Comparison of ENCODE assay signal across 13 cellular contexts in the genomic region with DNA sequence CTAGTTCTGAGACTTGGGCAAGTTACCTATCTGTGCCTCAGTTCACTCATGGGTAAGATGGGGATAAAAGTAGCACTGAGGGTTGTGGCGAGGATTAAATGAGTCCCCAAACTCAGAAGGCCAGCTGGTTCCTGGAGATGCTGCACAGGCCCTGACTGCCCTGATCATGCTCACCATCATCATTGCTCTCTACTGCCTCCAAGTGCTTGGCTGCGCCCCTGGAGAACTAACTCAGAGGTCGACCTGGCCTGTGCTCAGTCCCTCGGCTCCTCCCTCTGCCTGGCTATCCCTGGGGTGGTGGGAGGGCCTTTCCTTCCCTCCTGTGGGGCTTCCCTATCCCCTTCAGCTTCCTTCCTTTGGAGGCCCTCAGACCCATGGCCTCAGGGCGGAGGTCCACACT. TPM values are rescaled to one million over a fixed set of nuclear protein-coding genes. Genes with fewer than 3 reads are reported as not detected.
DNase-seq lines count a peak whose midpoint lies in the region; ATAC-seq and TF ChIP-seq lines count a peak whose summit lies in the region.
"Had no signal": no experiment of that assay in that cellular context is flagged by ENCODE, and none has a peak within 500 bp of the region (broad histone marks: within the 10 kb centered on the region; RNA-seq: fewer than 3 reads in every experiment).

No MANE protein-coding gene starts in this region.

- H4K20me1 ChIP-seq in GM23338 (replicated peaks; ENCODE audit: insufficient read depth), result no peaks in the 10 kb centered on the region

- no peak for TF ChIP-seq POLR2A in esophagus muscularis mucosa (IDR thresholded peaks at IDR 0.05; ENCODE audit: low read depth)

- no peak for TF ChIP-seq EP300 in esophagus muscularis mucosa (IDR thresholded peaks at IDR 0.05)

- H3K27ac ChIP-seq in CD8-positive, alpha-beta memory T cell (ENCODE audit: low read depth, low read length), result no peak overlapping the region
- no peak overlapping the region for H3K27ac ChIP-seq in GM23338 (ENCODE audit: low read depth)
- peak overlapping the region in 1 of 2 donors; percentile 74 for H3K27ac ChIP-seq in left lung
- H3K27ac ChIP-seq in esophagus muscularis mucosa (replicated peaks in 1 of 4), result no peak overlapping the region
- H3K27ac ChIP-seq: gastroesophageal sphincter had no signal

- H3K27me3 Mint-ChIP-seq in CD8-positive, alpha-beta memory T cell, result peaks cover 0 to 2% of the 10 kb centered on the region in 2 donors
- peaks cover 6% of the 10 kb centered on the region for H3K27me3 Mint-ChIP-seq in GM23338 (ENCODE audit: insufficient read depth, low read depth, poor library complexity)
- H3K27me3 Mint-ChIP-seq: central memory CD8-positive, alpha-beta T cell had no signal

- POLR2A ChIA-PET in CD8-positive, alpha-beta memory T cell (lab: Charles Lee), result no interaction called here

- H3K4me2 ChIP-seq in GM23338, result no peak overlapping the region

- H3K4me1 ChIP-seq in CD8-positive, alpha-beta memory T cell (ENCODE audit: insufficient read depth, low read length), result peaks cover 19% of the 10 kb centered on the region
- H3K4me1 ChIP-seq in GM23338 (ENCODE audit: insufficient read depth) (no peaks in the 10 kb centered on the region; the same call in 1 of the 2 replicates), left lung (peaks cover 0 to 22% of the 10 kb centered on the region in 2 donors), esophagus muscularis mucosa (peaks cover 0 to 11% (median 7%) of the 10 kb centered on the region in 4 donors)
- H3K4me1 ChIP-seq: gastroesophageal sphincter had no signal

- H3F3A ChIP-seq in GM23338 (replicated peaks; ENCODE audit: low read depth), result no peaks in the 10 kb centered on the region

- TF ChIP-seq CTCF in GM23338 (conservative IDR thresholded peaks at IDR 0.05; ENCODE audit: low read depth in 2 of 2) (peak; percentile 51 to 78), left lung (IDR thresholded peaks at IDR 0.05) (no peak), esophagus muscularis mucosa (IDR thresholded peaks at IDR 0.05) (no peak)

- H3K9me2 ChIP-seq in GM23338 (ENCODE audit: insufficient read depth), result no peaks in the 10 kb centered on the region; the same call in 1 of the 2 replicates

- H3K4me3 Mint-ChIP-seq in CD8-positive, alpha-beta memory T cell, result peak overlapping the region in 1 of 7 donors; percentile 52
- H3K4me3 Mint-ChIP-seq in GM23338, result no peak overlapping the region
- H3K4me3 Mint-ChIP-seq: central memory CD8-positive, alpha-beta T cell had no signal

- no peaks in the 10 kb centered on the region for H3K36me3 ChIP-seq in CD8-positive, alpha-beta memory T cell (ENCODE audit: insufficient read depth, low read length)
- H3K36me3 ChIP-seq in GM23338 (ENCODE audit: insufficient read depth) (no peaks in the 10 kb centered on the region), left lung (no peaks in the 10 kb centered on the region), esophagus muscularis mucosa (no peaks in the 10 kb centered on the region)
- H3K36me3 ChIP-seq: gastroesophageal sphincter had no signal

- peaks cover 6 to 11% (median 7%) of the 10 kb centered on the region in 3 donors for H3K4me1 Mint-ChIP-seq in CD8-positive, alpha-beta memory T cell
- peaks cover 3% of the 10 kb centered on the region; the same call in 2 of the 3 replicates for H3K4me1 Mint-ChIP-seq in GM23338

- no peaks in the 10 kb centered on the region for H3K9me3 Mint-ChIP-seq in CD8-positive, alpha-beta memory T cell
- no peaks in the 10 kb centered on the region for H3K9me3 Mint-ChIP-seq in GM23338
- H3K9me3 Mint-ChIP-seq: central memory CD8-positive, alpha-beta T cell had no signal

- H3K27me3 ChIP-seq in CD8-positive, alpha-beta memory T cell (ENCODE audit: insufficient read depth, low read length, poor library complexity, severe bottlenecking), result no peaks in the 10 kb centered on the region
- no peaks in the 10 kb centered on the region for H3K27me3 ChIP-seq in GM23338 (ENCODE audit: insufficient read depth)
- H3K27me3 ChIP-seq in left lung, result no peaks in the 10 kb centered on the region
- H3K27me3 ChIP-seq in esophagus muscularis mucosa, result peaks cover 0 to 10% (median 0%) of the 10 kb centered on the region in 4 donors

- CTCF ChIA-PET in CD8-positive, alpha-beta memory T cell (lab: Charles Lee), result no interaction called here

- H3K9me3 ChIP-seq in CD8-positive, alpha-beta memory T cell (ENCODE audit: low read length), result no peaks in the 10 kb centered on the region
- H3K9me3 ChIP-seq in left lung (no peaks in the 10 kb centered on the region), esophagus muscularis mucosa (no peaks in the 10 kb centered on the region)
- H3K9me3 ChIP-seq: gastroesophageal sphincter had no signal

- peak overlapping the region in 4 of 8 donors; percentile 26 to 81 (median 66) for H3K27ac Mint-ChIP-seq in CD8-positive, alpha-beta memory T cell
- H3K27ac Mint-ChIP-seq in GM23338, result no peak overlapping the region

- H3K36me3 Mint-ChIP-seq in CD8-positive, alpha-beta memory T cell, result no peaks in the 10 kb centered on the region
- H3K36me3 Mint-ChIP-seq in GM23338 (ENCODE audit: low read depth), result no peaks in the 10 kb centered on the region

- 79% methylated on average over 5 of the region's 5 CpGs for whole genome bisulfite sequencing in esophagus muscularis mucosa

- intact Hi-C loops in left lung (cut with DNase I) (no loop called here), esophagus muscularis mucosa (cut with DNase I) (no loop called here)

- H3K4me3 ChIP-seq in CD8-positive, alpha-beta memory T cell (ENCODE audit: low read length), result peak overlapping the region; percentile 33
- H3K4me3 ChIP-seq in GM23338 (no peak overlapping the region), left lung (no peak overlapping the region), esophagus muscularis mucosa (no peak overlapping the region)
- H3K4me3 ChIP-seq: gastroesophageal sphincter had no signal

- H2AFZ ChIP-seq in GM23338, result no peak overlapping the region

- ATAC-seq in GM23338 (peak; percentile 99), left lung (peak; percentile 39), GM21528 (IDR thresholded peaks at IDR 0.05; ENCODE audit: low FRiP score, unreplicated experiment) (no peak)
- ATAC-seq: gastroesophageal sphincter had no signal

- H3K79me2 ChIP-seq in GM23338 (replicated peaks; ENCODE audit: insufficient read depth), result no peaks in the 10 kb centered on the region

- no peak for DNase-seq in CD8-positive, alpha-beta memory T cell
- DNase-seq in GM23338 (ENCODE audit: low spot score) (peak; percentile 79), amniotic epithelial cell (ENCODE audit: low read depth) (peak; percentile 6), left lung (no peak), esophagus muscularis mucosa (ENCODE audit: extremely low spot score) (no peak), retina (no peak), DMS153 treated with DMSO at 0.1 percent for 48 hours (lab: John Stamatoyannopoulos, UW; ENCODE audit: unreplicated experiment) (no peak)
- DNase-seq: HCEC 1CT, NCI-H1048, small intestine had no signal

TF ChIP-seq in GM23338, 12 proteins besides CTCF, POLR2A, EP300 and RAD21 (continues in another document):
- TF ChIP-seq JUNB (IDR thresholded peaks at IDR 0.05; ENCODE audit: unreplicated experiment), result no peak

RNA-seq across cellular contexts. Expression of a gene that starts 5.6 kb away (rescaled TPM):
- total RNA-seq in CD8-positive, alpha-beta memory T cell, result not detected
- polyA plus RNA-seq in CD8-positive, alpha-beta memory T cell, result not detected
- total RNA-seq in GM23338 (2014; rRNA removed; shearing (Covaris generic)), result 0.10 TPM in 1 of 2 replicates, not detected in the other
- 0.07 and 0.10 TPM in 2 replicates for polyA plus RNA-seq in GM23338 (2016; fragmentation: Nextera tagmentation; extraction: Ambion mirVana)
- under 1 TPM; 0.47 to 0.73 TPM for total RNA-seq in left lung
- 1 to 10 TPM in 1 of 4 donors, under 1 TPM in 1, not detected in 2; 0.42 to 1.3 TPM for total RNA-seq in esophagus muscularis mucosa

Comparison
In these comparisons a context has a peak if more than half of its experiments do, and no peak if none do; other contexts are left out.
1. DNase-seq: peak in GM23338 (single experiment) and amniotic epithelial cell (single experiment); none in CD8-positive, alpha-beta memory T cell (0 of 5), left lung (0 of 2), esophagus muscularis mucosa (single experiment), retina (single experiment) and DMS153 treated with DMSO at 0.1 percent for 48 hours (single experiment).
2. CTCF ChIP-seq: peak in GM23338 (2 of 2); none in left lung (0 of 2) and esophagus muscularis mucosa (0 of 3).